ENCODE assay signal across 11 cellular contexts in genomic region chr12:54665022-54665635, GRCh38. TPM values are rescaled to one million over a fixed set of nuclear protein-coding genes. Genes with fewer than 3 reads are reported as not detected.
A peak's percentile ranks its signal among the peaks of the same experiment; 100 is the strongest.
DNase-seq lines count a peak whose midpoint lies in the region; ATAC-seq and TF ChIP-seq lines count a peak whose summit lies in the region.
"Not testable (repeated sequence)": the region's sequence is repeated elsewhere in the genome, so short reads cannot be mapped to it uniquely, and the experiment has no call there.
"Had no signal": no experiment of that assay in that cellular context is flagged by ENCODE, and none has a peak within 500 bp of the region (broad histone marks: within the 10 kb centered on the region; RNA-seq: fewer than 3 reads in every experiment).

No MANE protein-coding gene starts in this region.

- H3K4me1 ChIP-seq in BLaER1; Karpas-422 (ENCODE audit: low read length); breast epithelium: not testable (repeated sequence)

- H3K4me3 ChIP-seq in BLaER1; Karpas-422 (ENCODE audit: low read length); breast epithelium: not testable (repeated sequence)

- peak; percentile 1 for DNase-seq in Karpas-422
- DNase-seq in breast epithelium (ENCODE audit: low spot score in 2 of 2): not testable (repeated sequence)

- H3K9me3 ChIP-seq in BLaER1; Karpas-422 (ENCODE audit: low read length); breast epithelium: not testable (repeated sequence)

- H3K79me2 ChIP-seq in Karpas-422 (ENCODE audit: low read length): not testable (repeated sequence)

- not testable (repeated sequence) for H3K36me3 ChIP-seq in BLaER1; Karpas-422 (ENCODE audit: insufficient read depth, low read length); breast epithelium

- ATAC-seq in GM18870 (IDR thresholded peaks at IDR 0.05; ENCODE audit: unreplicated experiment) (peak; percentile 58), GM21786 (IDR thresholded peaks at IDR 0.05; ENCODE audit: unreplicated experiment) (peak; percentile 45), HG02981 (IDR thresholded peaks at IDR 0.05; ENCODE audit: unreplicated experiment) (peak; percentile 56), HG03378 (IDR thresholded peaks at IDR 0.05; ENCODE audit: unreplicated experiment) (peak; percentile 54)

- TF ChIP-seq POLR2A in breast epithelium (IDR thresholded peaks at IDR 0.05): not testable (repeated sequence)

- not testable (repeated sequence) for H3K27ac ChIP-seq in BLaER1; Karpas-422 (ENCODE audit: low read length)
- H3K27ac ChIP-seq in breast epithelium: peak overlapping the region; percentile 17 to 48

- H3K27me3 ChIP-seq in BLaER1; Karpas-422 (ENCODE audit: low read length); breast epithelium: not testable (repeated sequence)

- not testable (repeated sequence) for H2AFZ ChIP-seq in Karpas-422 (ENCODE audit: low read length)

- not testable (repeated sequence) for H3K9ac ChIP-seq in BLaER1; Karpas-422 (ENCODE audit: low read length)

- intact Hi-C loops in breast epithelium (cut with DNase I; ENCODE audit: low total_unique reads): not testable (repeated sequence)

- peak overlapping the region; percentile 32 for H3K4me2 ChIP-seq in BLaER1
- H3K4me2 ChIP-seq in Karpas-422 (ENCODE audit: low read depth, low read length, poor library complexity, severe bottlenecking): not testable (repeated sequence)

- not testable (repeated sequence) for TF ChIP-seq CTCF in breast epithelium (IDR thresholded peaks at IDR 0.05)

- not testable (repeated sequence) for H3K9me2 ChIP-seq in Karpas-422 (replicated peaks; ENCODE audit: insufficient read depth, low read length)

- H4K20me1 ChIP-seq in BLaER1; Karpas-422 (ENCODE audit: insufficient read depth, low read depth, low read length): not testable (repeated sequence)

RNA-seq across cellular contexts. Expression of gene DCD, which starts 17.0 kb away (rescaled TPM):
- total RNA-seq in Karpas-422 (2014; rRNA removed; shearing (Covaris generic); ENCODE audit: low replicate concordance): not detected in 2 replicates
- total RNA-seq in breast epithelium: not detected
- total RNA-seq: CD4-positive, alpha-beta memory T cell; Daoy; GM23338; HepG2 had no signal

RNA-seq across cellular contexts. Expression of gene LACRT, which starts 30.4 kb away (rescaled TPM):
- total RNA-seq in Karpas-422 (2014; rRNA removed; shearing (Covaris generic); ENCODE audit: low replicate concordance): not detected in 2 replicates
- total RNA-seq in breast epithelium: not detected
- total RNA-seq: CD4-positive, alpha-beta memory T cell; Daoy; GM23338; HepG2 had no signal
